In genomic region chr19:5536337-5536894, GRCh38 we compare ENCODE assay signal across 9 cellular contexts. TPM values are rescaled to one million over a fixed set of nuclear protein-coding genes. Genes with fewer than 3 reads are reported as not detected.
DNase-seq lines count a peak whose midpoint lies in the region; ATAC-seq, FAIRE-seq and TF ChIP-seq lines count a peak whose summit lies in the region.
"Had no signal": no experiment of that assay in that cellular context is flagged by ENCODE, and none has a peak within 500 bp of the region (broad histone marks: within the 10 kb centered on the region; RNA-seq: fewer than 3 reads in every experiment).

No MANE protein-coding gene starts in this region.

- H3K27ac ChIP-seq in pancreas (no peak overlapping the region), small intestine (ENCODE audit: low read depth in 1 of 2, low read length in 1 of 2) (no peak overlapping the region)
- H3K27ac ChIP-seq: uterus had no signal

- H3K36me3 Mint-ChIP-seq in naive thymus-derived CD8-positive, alpha-beta T cell = peaks cover 9 to 14% (median 10%) of the 10 kb centered on the region in 3 donors

- H3K4me1 Mint-ChIP-seq in naive thymus-derived CD8-positive, alpha-beta T cell = peaks cover 0 to 4% (median 2%) of the 10 kb centered on the region in 4 donors

- POLR2A ChIA-PET in naive thymus-derived CD8-positive, alpha-beta T cell (lab: Charles Lee) = no interaction called here

- H3K27ac Mint-ChIP-seq in naive thymus-derived CD8-positive, alpha-beta T cell = no peak overlapping the region

- no peaks in the 10 kb centered on the region for H3K36me3 ChIP-seq in pancreas
- no peaks in the 10 kb centered on the region for H3K36me3 ChIP-seq in small intestine (ENCODE audit: control insufficient read depth in 2 of 2, insufficient read depth in 2 of 2, low read length in 2 of 2)
- H3K36me3 ChIP-seq: uterus had no signal

- FAIRE-seq in pancreas (lab: Jason Lieb, UNC) (no peak), small intestine (lab: Jason Lieb, UNC) (no peak)

- H3K4me3 Mint-ChIP-seq in naive thymus-derived CD8-positive, alpha-beta T cell = no peak overlapping the region

- WGBS in pancreas, 2 donors = 5% methylated on average over 25 to 38 of the region's 38 CpGs
- 6% methylated on average over 30 to 38 of the region's 38 CpGs for WGBS in small intestine, 3 donors

- H3K27me3 Mint-ChIP-seq in naive thymus-derived CD8-positive, alpha-beta T cell = peaks cover 13 to 46% (median 24%) of the 10 kb centered on the region in 5 donors

- intact Hi-C loops in pancreas (cut with DNase I) = no loop called here

- H3K4me3 ChIP-seq in foreskin fibroblast (ENCODE audit: low read depth in 1 of 2, low read length in 2 of 2) (no peak overlapping the region), pancreas (peak overlapping the region in 1 of 4 donors; percentile 6), small intestine (ENCODE audit: low read depth in 1 of 2, low read length in 2 of 2) (no peak overlapping the region)
- H3K4me3 ChIP-seq: uterus had no signal

- ATAC-seq in pancreas = peak; percentile 90 to 97 (median 91)
- no peak for ATAC-seq in naive thymus-derived CD8-positive, alpha-beta T cell

- TF ChIP-seq CTCF in foreskin fibroblast (IDR thresholded peaks at IDR 0.05; ENCODE audit: low read depth, low read length) (no peak), pancreas (IDR thresholded peaks at IDR 0.05) (no peak)

- H3K9me3 ChIP-seq in pancreas (no peaks in the 10 kb centered on the region), small intestine (ENCODE audit: control insufficient read depth, low read depth) (no peaks in the 10 kb centered on the region)

- H3K4me1 ChIP-seq in pancreas (no peaks in the 10 kb centered on the region), small intestine (ENCODE audit: control insufficient read depth in 2 of 2, insufficient read depth in 1 of 2, low read depth in 1 of 2, low read length in 1 of 2) (no peaks in the 10 kb centered on the region)

- DNase-seq in ELF-1 (ENCODE audit: low read depth, low spot score) (peak; percentile 98), NCI-H69 (lab: John Stamatoyannopoulos, UW) (peak; percentile 96), foreskin fibroblast (peak; percentile 14 to 50), pancreas (peak; percentile 37 to 88 (median 72)), amniotic stem cell (lab: John Stamatoyannopoulos, UW) (no peak), small intestine (no peak)
- no peak for DNase-seq in naive thymus-derived CD8-positive, alpha-beta T cell
- no peak for DNase-seq in stimulated activated CD4-positive, alpha-beta T cell treated with anti-CD3 and anti-CD28 coated beads, Interleukin-12 subunit alpha, Interleukin-12 subunit beta, amount 100 ng/mL, for 4 hours

- peaks cover 4 to 38% (median 12%) of the 10 kb centered on the region in 9 donors for H3K9me3 Mint-ChIP-seq in naive thymus-derived CD8-positive, alpha-beta T cell

- H3K27me3 ChIP-seq in pancreas (no peaks in the 10 kb centered on the region), small intestine (ENCODE audit: control insufficient read depth in 2 of 2, insufficient read depth in 2 of 2, low read length in 2 of 2) (peaks cover 0 to 6% of the 10 kb centered on the region in 2 donors)
- H3K27me3 ChIP-seq: uterus had no signal

RNA-seq across cellular contexts. Expression of gene TINCR, which starts 31.3 kb away (rescaled TPM):
- under 1 TPM in 5 of 6 donors, not detected in 1; 0.09 to 0.22 (median 0.19) TPM for total RNA-seq in pancreas
- polyA plus RNA-seq in pancreas = under 1 TPM; 0.27 to 0.85 TPM
- total RNA-seq in naive thymus-derived CD8-positive, alpha-beta T cell = 1 to 10 TPM; 2.2 to 2.3 TPM
- polyA plus RNA-seq in naive thymus-derived CD8-positive, alpha-beta T cell = under 1 TPM in 1 of 3 donors, not detected in 2; 0.09 TPM
- polyA plus RNA-seq in small intestine = 1 to 10 TPM in 1 of 3 donors, under 1 TPM in 2; 0.69 to 1.3 (median 0.81) TPM

Comparison
In these comparisons a context has a peak if more than half of its experiments do, and no peak if none do; other contexts are left out.
1. DNase-seq: peak in ELF-1 (single experiment), NCI-H69 (single experiment), foreskin fibroblast (2 of 2) and pancreas (6 of 6); none in amniotic stem cell (single experiment), naive thymus-derived CD8-positive, alpha-beta T cell (0 of 10), stimulated activated CD4-positive, alpha-beta T cell treated with anti-CD3 and anti-CD28 coated beads, Interleukin-12 subunit alpha, Interleukin-12 subunit beta, amount 100 ng/mL, for 4 hours (single experiment) and small intestine (single experiment).
2. ATAC-seq: peak in pancreas (4 of 4); none in naive thymus-derived CD8-positive, alpha-beta T cell (0 of 2).